14 cellular contexts compared by ENCODE assay signal in genomic region chr7:111255576-111255975, GRCh38.
"Had no signal": no experiment of that assay in that cellular context is flagged by ENCODE, and none has a peak within 500 bp of the region (broad histone marks: within the 10 kb centered on the region; RNA-seq: fewer than 3 reads in every experiment).

No MANE protein-coding gene starts in this region.

- H3K4me3 ChIP-seq: esophagus muscularis mucosa, heart left ventricle, testis had no signal

- H3K9me3 Mint-ChIP-seq: activated B cell treated with CpG ODN at 0.5 μM for 24 hours; activated naive CD4-positive, alpha-beta T cell treated with anti-CD3 and anti-CD28 coated beads, Interleukin-2, amount 50 U/mL, for 24 hours had no signal

- H3K27ac Mint-ChIP-seq: activated B cell treated with CpG ODN at 0.5 μM for 24 hours; activated naive CD4-positive, alpha-beta T cell treated with anti-CD3 and anti-CD28 coated beads, Interleukin-2, amount 50 U/mL, for 24 hours; brain; endodermal cell; stimulated activated naive CD8-positive, alpha-beta T cell treated with anti-CD3 and anti-CD28 coated beads, Interleukin-15, Interleukin-2, amounts not matched to agents 100 ng/mL and 50 ng/mL, for 24 hours had no signal

- H3K27ac ChIP-seq: esophagus muscularis mucosa, heart left ventricle, testis had no signal

- H3K4me1 Mint-ChIP-seq: activated B cell treated with CpG ODN at 0.5 μM for 24 hours; activated naive CD4-positive, alpha-beta T cell treated with anti-CD3 and anti-CD28 coated beads, Interleukin-2, amount 50 U/mL, for 24 hours; endodermal cell had no signal

- ATAC-seq: heart left ventricle, left ventricle myocardium superior had no signal

- H3K27me3 ChIP-seq: esophagus muscularis mucosa, heart left ventricle, testis had no signal

- H3K4me1 ChIP-seq: esophagus muscularis mucosa, heart left ventricle, testis had no signal

- H3K9me3 ChIP-seq: esophagus muscularis mucosa, testis had no signal

- H3K4me3 Mint-ChIP-seq: activated B cell treated with CpG ODN at 0.5 μM for 24 hours; activated naive CD4-positive, alpha-beta T cell treated with anti-CD3 and anti-CD28 coated beads, Interleukin-2, amount 50 U/mL, for 24 hours; brain; endodermal cell; stimulated activated naive CD8-positive, alpha-beta T cell treated with anti-CD3 and anti-CD28 coated beads, Interleukin-15, Interleukin-2, amounts not matched to agents 100 ng/mL and 50 ng/mL, for 24 hours had no signal

- H3K27me3 Mint-ChIP-seq: activated B cell treated with CpG ODN at 0.5 μM for 24 hours; activated naive CD4-positive, alpha-beta T cell treated with anti-CD3 and anti-CD28 coated beads, Interleukin-2, amount 50 U/mL, for 24 hours; brain; stimulated activated naive CD8-positive, alpha-beta T cell treated with anti-CD3 and anti-CD28 coated beads, Interleukin-15, Interleukin-2, amounts not matched to agents 100 ng/mL and 50 ng/mL, for 24 hours had no signal

- DNase-seq: activated B cell treated with CpG ODN at 0.5 μM for 24 hours; activated CD4-positive, alpha-beta T cell treated with anti-CD3 and anti-CD28 coated beads, Interleukin-2, amount 50 U/mL, for 1 hour; amniotic stem cell; endodermal cell; heart left ventricle; left ventricle myocardium superior; stimulated activated CD4-positive, alpha-beta T cell treated with anti-CD3 and anti-CD28 coated beads, Interleukin-12 subunit alpha, Interleukin-12 subunit beta, amount 100 ng/mL, for 4 hours; stimulated activated CD4-positive, alpha-beta T cell treated with anti-CD3 and anti-CD28 coated beads, Interleukin-2, amount 100 ng/mL, for 48 hours; T-helper 1 cell; testis had no signal

- H3K36me3 ChIP-seq: esophagus muscularis mucosa, heart left ventricle had no signal
